20 cellular contexts compared by ENCODE assay signal in the genomic region with DNA sequence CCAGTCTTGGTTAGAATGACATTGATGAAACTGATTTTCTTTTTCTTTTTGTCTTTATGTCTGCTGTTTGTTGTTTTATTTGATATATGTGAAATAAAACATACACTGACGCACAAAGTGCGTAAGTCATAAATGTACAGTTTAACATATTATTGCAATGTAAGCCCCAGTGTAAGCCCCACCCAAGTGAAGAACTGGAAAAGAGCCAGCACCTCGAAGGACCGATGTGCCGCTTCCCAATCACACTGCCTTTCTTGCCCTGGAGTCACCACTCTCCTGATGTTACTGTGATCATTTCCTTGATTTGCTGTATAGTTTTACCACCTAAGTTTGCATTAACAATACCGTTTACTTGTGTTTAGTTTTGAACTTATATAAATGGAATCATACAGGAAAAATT.
DNase-seq lines count a peak whose midpoint lies in the region; ATAC-seq and TF ChIP-seq lines count a peak whose summit lies in the region.
"Had no signal": no experiment of that assay in that cellular context is flagged by ENCODE, and none has a peak within 500 bp of the region (broad histone marks: within the 10 kb centered on the region; RNA-seq: fewer than 3 reads in every experiment).

No MANE protein-coding gene starts in this region.

- H3K9me2 ChIP-seq in hepatocyte (replicated peaks; ENCODE audit: insufficient read depth), result no peaks in the 10 kb centered on the region

- H3K4me3 ChIP-seq in hepatocyte, result no peak overlapping the region
- H3K4me3 ChIP-seq: BLaER1 treated with 17β-estradiol and CSF1 and Interleukin-3, amounts not matched to agents 10 nM and 100 nM; GM12878; GM23248 had no signal

- peak overlapping the region; percentile 1 for H3K4me2 ChIP-seq in hepatocyte
- H3K4me2 ChIP-seq: BLaER1 treated with 17β-estradiol and CSF1 and Interleukin-3, amounts not matched to agents 10 nM and 100 nM had no signal

- H3K27ac Mint-ChIP-seq in activated CD4-positive, alpha-beta T cell treated with anti-CD3 and anti-CD28 coated beads, Interleukin-2, amount 10 ng/mL, durations not matched to agents 24 days and 14 days, result no peak overlapping the region
- H3K27ac Mint-ChIP-seq in neural crest cell (ENCODE audit: unreplicated experiment), result peak overlapping the region; percentile 43
- no peak overlapping the region for H3K27ac Mint-ChIP-seq in natural killer cell
- H3K27ac Mint-ChIP-seq: B cell; CD8-positive, alpha-beta T cell; IgD-negative memory B cell had no signal

- H3K4me3 Mint-ChIP-seq in activated CD4-positive, alpha-beta T cell treated with anti-CD3 and anti-CD28 coated beads, Interleukin-2, amount 10 ng/mL, durations not matched to agents 24 days and 14 days, result no peak overlapping the region
- no peak overlapping the region for H3K4me3 Mint-ChIP-seq in neural crest cell
- no peak overlapping the region for H3K4me3 Mint-ChIP-seq in natural killer cell
- H3K4me3 Mint-ChIP-seq: B cell; CD8-positive, alpha-beta T cell; IgD-negative memory B cell had no signal

- H3K4me1 Mint-ChIP-seq in activated CD4-positive, alpha-beta T cell treated with anti-CD3 and anti-CD28 coated beads, Interleukin-2, amount 10 ng/mL, durations not matched to agents 24 days and 14 days, result peaks cover 8% of the 10 kb centered on the region
- H3K4me1 Mint-ChIP-seq in neural crest cell (no peaks in the 10 kb centered on the region), natural killer cell (peaks cover 18% of the 10 kb centered on the region in 2 donors)
- H3K4me1 Mint-ChIP-seq: B cell, IgD-negative memory B cell had no signal

- H3K36me3 ChIP-seq in hepatocyte (replicated peaks; ENCODE audit: insufficient read depth, low read depth), result no peaks in the 10 kb centered on the region
- H3K36me3 ChIP-seq: BLaER1 treated with 17β-estradiol and CSF1 and Interleukin-3, amounts not matched to agents 10 nM and 100 nM had no signal

- H3K9me3 ChIP-seq in hepatocyte (ENCODE audit: low read depth), result no peaks in the 10 kb centered on the region

- no peaks in the 10 kb centered on the region for H3K36me3 Mint-ChIP-seq in activated CD4-positive, alpha-beta T cell treated with anti-CD3 and anti-CD28 coated beads, Interleukin-2, amount 10 ng/mL, durations not matched to agents 24 days and 14 days (ENCODE audit: low read depth)
- no peaks in the 10 kb centered on the region for H3K36me3 Mint-ChIP-seq in neural crest cell (ENCODE audit: low read depth)
- H3K36me3 Mint-ChIP-seq in natural killer cell, result no peaks in the 10 kb centered on the region
- H3K36me3 Mint-ChIP-seq: CD8-positive, alpha-beta T cell; IgD-negative memory B cell had no signal

- H3K9me3 Mint-ChIP-seq in activated CD4-positive, alpha-beta T cell treated with anti-CD3 and anti-CD28 coated beads, Interleukin-2, amount 10 ng/mL, durations not matched to agents 24 days and 14 days, result peaks cover 7% of the 10 kb centered on the region
- H3K9me3 Mint-ChIP-seq in neural crest cell (peaks cover 4% of the 10 kb centered on the region), natural killer cell (no peaks in the 10 kb centered on the region)
- H3K9me3 Mint-ChIP-seq: CD8-positive, alpha-beta T cell; IgD-negative memory B cell had no signal

- ATAC-seq in natural killer cell, result no peak
- ATAC-seq: CD8-positive, alpha-beta T cell; GM12878 had no signal

- no peaks in the 10 kb centered on the region for H3K79me2 ChIP-seq in hepatocyte

- peak; percentile 28 for DNase-seq in activated CD4-positive, alpha-beta T cell treated with anti-CD3 and anti-CD28 coated beads, Interleukin-2, amount 10 ng/mL, durations not matched to agents 24 days and 14 days
- no peak for DNase-seq in activated CD4-positive, alpha-beta T cell treated with anti-CD3 and anti-CD28 coated beads for 1 hour
- DNase-seq in hepatocyte (ENCODE audit: low spot score) (no peak), neural crest cell (ENCODE audit: low read depth, low spot score) (no peak), natural killer cell (no peak), NCI-H524 (lab: John Stamatoyannopoulos, UW) (no peak), HuH-7 (ENCODE audit: low spot score) (no peak)
- DNase-seq: CD8-positive, alpha-beta T cell; DMS 273 treated with DMSO at 0.1 percent for 48 hours; DMS53; DND-41; EL; GM23248; HCEC 1CT had no signal

- intact Hi-C loops in activated CD4-positive, alpha-beta T cell treated with anti-CD3 and anti-CD28 coated beads, Interleukin-2, amount 10 ng/mL, durations not matched to agents 24 days and 14 days (cut with micrococcal nuclease), result no loop called here
- intact Hi-C loops in natural killer cell (cut with micrococcal nuclease), result no loop called here

- H3K4me1 ChIP-seq in hepatocyte (ENCODE audit: insufficient read depth), result peaks cover 6% of the 10 kb centered on the region

- no peak overlapping the region for H2AFZ ChIP-seq in hepatocyte
- H2AFZ ChIP-seq: GM23248 had no signal

- H4K20me1 ChIP-seq in hepatocyte (ENCODE audit: insufficient read depth, poor library complexity, severe bottlenecking), result no peaks in the 10 kb centered on the region
- H4K20me1 ChIP-seq: BLaER1 treated with 17β-estradiol and CSF1 and Interleukin-3, amounts not matched to agents 10 nM and 100 nM had no signal

- TF ChIP-seq CTCF in hepatocyte (IDR thresholded peaks at IDR 0.05; ENCODE audit: poor library complexity) (no peak), neural crest cell (conservative IDR thresholded peaks at IDR 0.05) (no peak), natural killer cell (IDR thresholded peaks at IDR 0.05) (no peak)

- 93% methylated on average over 6 of the region's 6 CpGs for WGBS in hepatocyte (ENCODE audit: low lambda C conversion rate, missing lambda C conversion rate)

- no peaks in the 10 kb centered on the region for H3K27me3 Mint-ChIP-seq in activated CD4-positive, alpha-beta T cell treated with anti-CD3 and anti-CD28 coated beads, Interleukin-2, amount 10 ng/mL, durations not matched to agents 24 days and 14 days
- no peaks in the 10 kb centered on the region for H3K27me3 Mint-ChIP-seq in neural crest cell (ENCODE audit: low read depth)
- peaks cover 0 to 2% of the 10 kb centered on the region in 2 donors for H3K27me3 Mint-ChIP-seq in natural killer cell (ENCODE audit: low read depth in 2 of 2)
- H3K27me3 Mint-ChIP-seq: B cell, IgD-negative memory B cell had no signal

- no peaks in the 10 kb centered on the region for H3K27me3 ChIP-seq in hepatocyte
- H3K27me3 ChIP-seq: BLaER1 treated with 17β-estradiol and CSF1 and Interleukin-3, amounts not matched to agents 10 nM and 100 nM had no signal

- peak overlapping the region; percentile 39 for H3K27ac ChIP-seq in hepatocyte
- H3K27ac ChIP-seq: 22Rv1; BLaER1 treated with 17β-estradiol and CSF1 and Interleukin-3, amounts not matched to agents 10 nM and 100 nM; GM23248; HL-60 had no signal
